11 cellular contexts compared by ENCODE assay signal in the genomic region with DNA sequence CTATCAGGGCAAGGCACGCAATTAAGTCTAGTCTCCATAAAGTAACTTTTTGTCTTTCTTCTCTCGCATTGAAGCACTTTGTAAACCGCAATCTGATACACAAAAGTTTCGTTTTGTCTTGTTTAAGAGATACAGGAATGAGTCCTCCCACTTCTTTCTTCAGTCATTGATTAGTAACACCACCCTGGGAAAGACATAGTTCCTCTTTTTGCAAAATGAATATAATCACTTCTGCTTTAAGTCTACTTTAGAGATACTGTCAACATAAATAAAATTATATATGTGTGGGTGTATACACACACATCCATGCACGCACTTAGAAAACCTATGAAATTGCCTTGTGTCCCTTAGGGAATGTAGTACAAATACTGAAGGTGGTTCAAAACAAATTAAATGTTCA. TPM values are rescaled to one million over a fixed set of nuclear protein-coding genes. Genes with fewer than 3 reads are reported as not detected.
DNase-seq lines count a peak whose midpoint lies in the region; ATAC-seq and TF ChIP-seq lines count a peak whose summit lies in the region.
"Had no signal": no experiment of that assay in that cellular context is flagged by ENCODE, and none has a peak within 500 bp of the region (broad histone marks: within the 10 kb centered on the region; RNA-seq: fewer than 3 reads in every experiment).

No MANE protein-coding gene starts in this region.

- H3K27me3 Mint-ChIP-seq in naive B cell, result no peaks in the 10 kb centered on the region
- H3K27me3 Mint-ChIP-seq: stimulated activated naive CD8-positive, alpha-beta T cell treated with anti-CD3 and anti-CD28 coated beads, Interleukin-15, Interleukin-2, amounts not matched to agents 100 ng/mL and 50 ng/mL, for 24 hours had no signal

- H3K36me3 Mint-ChIP-seq in naive B cell, result peaks cover 0 to 9% of the 10 kb centered on the region in 2 donors

- WGBS in body of pancreas, 2 donors, result 82 to 91% methylated on average over 5 of the region's 5 CpGs

- DNase-seq in naive B cell, result peak; percentile 55
- no peak for DNase-seq in GDM1 (lab: John Stamatoyannopoulos, UW)
- DNase-seq in stimulated activated naive CD4-positive, alpha-beta T cell treated with Interleukin-2 at 50 U/mL for 16 hours (lab: John Stamatoyannopoulos, UW), result no peak
- DNase-seq in body of pancreas, result no peak
- DNase-seq: activated CD4-positive, CD25-positive, alpha-beta regulatory T cell; NCI-H748 treated with DMSO at 0.1 percent for 48 hours had no signal

- no peak for TF ChIP-seq POLR2A in body of pancreas (IDR thresholded peaks at IDR 0.05)

- H3K9me3 ChIP-seq in body of pancreas, result no peaks in the 10 kb centered on the region

- peak; percentile 75 for ATAC-seq in GM19023 (IDR thresholded peaks at IDR 0.05; ENCODE audit: unreplicated experiment)
- peak; percentile 78 for ATAC-seq in HG02571 (IDR thresholded peaks at IDR 0.05; ENCODE audit: unreplicated experiment)
- ATAC-seq in HG03460 (IDR thresholded peaks at IDR 0.05; ENCODE audit: unreplicated experiment), result peak; percentile 72
- ATAC-seq in naive B cell (ENCODE audit: low read depth in 2 of 2), result peak; percentile 89 to 90
- ATAC-seq in body of pancreas, result no peak

- no peak overlapping the region for H3K27ac ChIP-seq in body of pancreas

- H3K27me3 ChIP-seq in body of pancreas, result no peaks in the 10 kb centered on the region

- peaks cover 18 to 29% (median 18%) of the 10 kb centered on the region in 3 donors for H3K4me1 Mint-ChIP-seq in naive B cell

- no peaks in the 10 kb centered on the region for H3K4me1 ChIP-seq in body of pancreas

- no peak overlapping the region for H3K4me3 ChIP-seq in body of pancreas
- H3K4me3 ChIP-seq: lung had no signal

- H3K9me3 Mint-ChIP-seq in naive B cell, result no peaks in the 10 kb centered on the region
- H3K9me3 Mint-ChIP-seq: stimulated activated naive CD8-positive, alpha-beta T cell treated with anti-CD3 and anti-CD28 coated beads, Interleukin-15, Interleukin-2, amounts not matched to agents 100 ng/mL and 50 ng/mL, for 24 hours had no signal

- no peaks in the 10 kb centered on the region for H3K36me3 ChIP-seq in body of pancreas (replicated peaks in 1 of 2; ENCODE audit: insufficient read depth in 1 of 2, low read depth in 2 of 2)

- H3K27ac Mint-ChIP-seq in naive B cell, result peak overlapping the region in 3 of 6 donors; percentile 19 to 45 (median 36)
- H3K27ac Mint-ChIP-seq: stimulated activated naive CD8-positive, alpha-beta T cell treated with anti-CD3 and anti-CD28 coated beads, Interleukin-15, Interleukin-2, amounts not matched to agents 100 ng/mL and 50 ng/mL, for 24 hours had no signal

- peak overlapping the region in 4 of 8 donors; percentile 3 to 53 (median 24) for H3K4me3 Mint-ChIP-seq in naive B cell
- H3K4me3 Mint-ChIP-seq: stimulated activated naive CD8-positive, alpha-beta T cell treated with anti-CD3 and anti-CD28 coated beads, Interleukin-15, Interleukin-2, amounts not matched to agents 100 ng/mL and 50 ng/mL, for 24 hours had no signal

- intact Hi-C loops in body of pancreas (cut with DNase I), result no loop called here

- TF ChIP-seq CTCF in body of pancreas (IDR thresholded peaks at IDR 0.05), result no peak

RNA-seq across cellular contexts. Expression of a gene that starts 11.7 kb away (rescaled TPM):
- 10 to 100 TPM in 5 of 6 donors, 1 to 10 TPM in 1; 3.2 to 12.4 (median 11.5) TPM for polyA plus RNA-seq in naive B cell (ENCODE audit: low read depth in 6 of 6)
- total RNA-seq in body of pancreas, result 1 to 10 TPM; 2.1 to 4.6 TPM
